In genomic region chr2:218981390-218982311, GRCh38 we compare ENCODE assay signal across 9 cellular contexts. TPM values are rescaled to one million over a fixed set of nuclear protein-coding genes. Genes with fewer than 3 reads are reported as not detected.
DNase-seq lines count a peak whose midpoint lies in the region; ATAC-seq and TF ChIP-seq lines count a peak whose summit lies in the region.
"Had no signal": no experiment of that assay in that cellular context is flagged by ENCODE, and none has a peak within 500 bp of the region (broad histone marks: within the 10 kb centered on the region; RNA-seq: fewer than 3 reads in every experiment).

No MANE protein-coding gene starts in this region.

- H3K36me3 ChIP-seq in left ventricle myocardium inferior (no peaks in the 10 kb centered on the region), smooth muscle cell (ENCODE audit: low read depth) (no peaks in the 10 kb centered on the region)

- H2AFZ ChIP-seq in smooth muscle cell (ENCODE audit: low read depth) = no peak overlapping the region

- H3K27ac ChIP-seq in left ventricle myocardium inferior (replicated peaks) (no peak overlapping the region), smooth muscle cell (ENCODE audit: low read depth) (no peak overlapping the region)

- TF ChIP-seq CTCF in left ventricle myocardium inferior (IDR thresholded peaks at IDR 0.05; ENCODE audit: borderline replicate concordance) (no peak), smooth muscle cell (IDR thresholded peaks at IDR 0.05; ENCODE audit: borderline replicate concordance, insufficient read depth, poor library complexity, severe bottlenecking) (no peak)

- H4K20me1 ChIP-seq in smooth muscle cell (ENCODE audit: low read depth) = no peaks in the 10 kb centered on the region

- peak overlapping the region; percentile 56 for H3K4me3 ChIP-seq in left ventricle myocardium inferior
- H3K4me3 ChIP-seq in smooth muscle cell = peak overlapping the region; percentile 21

- intact Hi-C loops in left ventricle myocardium inferior (cut with micrococcal nuclease) = no loop called here

- H3K4me1 ChIP-seq in left ventricle myocardium inferior = peaks cover 59% of the 10 kb centered on the region
- peaks cover 10% of the 10 kb centered on the region for H3K4me1 ChIP-seq in smooth muscle cell (ENCODE audit: low read depth)

- H3K79me2 ChIP-seq in smooth muscle cell (ENCODE audit: low read depth) = no peaks in the 10 kb centered on the region

- H3K9ac ChIP-seq in smooth muscle cell (ENCODE audit: low read depth) = no peak overlapping the region

- ATAC-seq in activated CD4-positive, CD25-positive, alpha-beta regulatory T cell treated with anti-CD3 and anti-CD28 coated beads, Interleukin-2, amount 50 U/mL, for 24 hours = peak; percentile 23 to 27
- no peak for ATAC-seq in HG03439 (IDR thresholded peaks at IDR 0.05; ENCODE audit: unreplicated experiment)

- DNase-seq in activated CD4-positive, CD25-positive, alpha-beta regulatory T cell treated with anti-CD3 and anti-CD28 coated beads, Interleukin-2, amount 50 U/mL, for 72 hours = no peak
- DNase-seq in activated CD4-positive, alpha-beta T cell treated with anti-CD3 and anti-CD28 coated beads, Interleukin-2, amount 50 U/mL, for 48 hours = peak; percentile 37 to 52
- DNase-seq in left ventricle myocardium inferior = no peak
- no peak for DNase-seq in smooth muscle cell (lab: John Stamatoyannopoulos, UW; ENCODE audit: unreplicated experiment)
- no peak for DNase-seq in NOMO-1 (lab: John Stamatoyannopoulos, UW; ENCODE audit: unreplicated experiment in 2 of 2)
- no peak for DNase-seq in ureter (ENCODE audit: low spot score)

- peak overlapping the region; percentile 76 for H3K4me2 ChIP-seq in smooth muscle cell

- WGBS in smooth muscle cell (ENCODE audit: low lambda C conversion rate) = 3% methylated on average over 66 of the region's 98 CpGs

- H3K27me3 ChIP-seq in left ventricle myocardium inferior (ENCODE audit: low read depth) (peaks cover 100% of the 10 kb centered on the region), smooth muscle cell (ENCODE audit: low read depth) (peaks cover 100% of the 10 kb centered on the region)

- H3F3A ChIP-seq in smooth muscle cell (ENCODE audit: low read depth) = no peaks in the 10 kb centered on the region

- no peaks in the 10 kb centered on the region for H3K9me3 ChIP-seq in left ventricle myocardium inferior (replicated peaks)
- no peaks in the 10 kb centered on the region for H3K9me3 ChIP-seq in smooth muscle cell (replicated peaks; ENCODE audit: low read depth)

RNA-seq across cellular contexts. Expression of gene FEV, which starts 3.3 kb away (rescaled TPM):
- total RNA-seq in left ventricle myocardium inferior = not detected
- total RNA-seq in smooth muscle cell = not detected in 2 replicates
- not detected in 2 replicates for polyA plus RNA-seq in smooth muscle cell
- not detected for total RNA-seq in ureter
- total RNA-seq: mononuclear cell had no signal

RNA-seq across cellular contexts. Expression of gene CRYBA2, which starts 11.6 kb away (rescaled TPM):
- total RNA-seq in left ventricle myocardium inferior (not detected), smooth muscle cell (not detected in 2 replicates), ureter (not detected)
- polyA plus RNA-seq in smooth muscle cell = not detected in 2 replicates
- total RNA-seq: mononuclear cell had no signal

RNA-seq across cellular contexts. Expression of gene CDK5R2, which starts 22.2 kb away (rescaled TPM):
- total RNA-seq in left ventricle myocardium inferior = not detected
- not detected in 2 replicates for total RNA-seq in smooth muscle cell
- 0.62 TPM in 1 of 2 replicates, not detected in the other for polyA plus RNA-seq in smooth muscle cell
- not detected for total RNA-seq in ureter
- total RNA-seq: mononuclear cell had no signal

RNA-seq across cellular contexts. Expression of gene CFAP65, which starts 59.7 kb away (rescaled TPM):
- total RNA-seq in left ventricle myocardium inferior = not detected
- total RNA-seq in smooth muscle cell = not detected in 2 replicates
- not detected in 2 replicates for polyA plus RNA-seq in smooth muscle cell
- total RNA-seq in ureter = not detected

Comparison
In these comparisons a context has a peak if more than half of its experiments do, and no peak if none do; other contexts are left out.
1. DNase-seq: peak in activated CD4-positive, alpha-beta T cell treated with anti-CD3 and anti-CD28 coated beads, Interleukin-2, amount 50 U/mL, for 48 hours (2 of 2); none in activated CD4-positive, CD25-positive, alpha-beta regulatory T cell treated with anti-CD3 and anti-CD28 coated beads, Interleukin-2, amount 50 U/mL, for 72 hours (single experiment), left ventricle myocardium inferior (single experiment), smooth muscle cell (single experiment), NOMO-1 (0 of 2) and ureter (single experiment).